12 cellular contexts compared by ENCODE assay signal in the genomic region with DNA sequence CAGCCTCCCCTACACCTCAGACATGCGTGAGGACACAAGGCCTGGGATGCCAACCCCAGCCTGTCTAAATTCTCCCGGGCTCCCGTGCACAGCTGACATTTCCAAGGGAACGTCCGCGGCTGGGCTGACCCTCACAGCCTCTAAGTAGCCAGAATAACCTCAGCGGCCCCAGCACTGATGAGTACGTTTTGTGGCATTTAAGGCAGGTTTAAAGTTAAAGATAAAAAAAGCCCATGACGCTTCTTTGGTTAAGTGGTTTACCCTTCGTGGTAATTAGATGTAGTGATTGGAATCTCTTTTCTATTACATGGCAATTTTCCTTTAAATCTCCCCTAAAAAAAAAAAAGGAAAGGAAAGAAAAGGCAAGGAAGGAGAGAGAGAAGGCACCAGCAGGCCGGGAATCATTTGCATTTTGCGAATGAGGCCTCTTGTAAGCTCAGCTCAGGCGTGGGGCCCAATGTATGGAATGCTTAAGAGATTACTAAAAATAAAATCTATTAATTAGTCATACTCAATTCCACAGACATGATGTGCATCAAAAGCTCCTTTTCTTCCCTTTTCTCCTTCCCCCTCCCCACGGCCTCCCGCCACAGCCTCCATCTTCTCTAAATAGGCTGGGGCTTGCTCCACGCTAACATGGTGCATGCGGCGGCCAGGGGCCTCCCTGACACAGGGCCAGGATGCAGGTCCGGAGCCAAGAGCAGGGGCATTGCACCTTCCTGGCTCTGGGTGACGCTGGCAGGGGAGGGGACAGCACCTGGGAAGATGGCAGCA. TPM values are rescaled to one million over a fixed set of nuclear protein-coding genes. Genes with fewer than 3 reads are reported as not detected.
DNase-seq lines count a peak whose midpoint lies in the region; ATAC-seq and TF ChIP-seq lines count a peak whose summit lies in the region.
"Had no signal": no experiment of that assay in that cellular context is flagged by ENCODE, and none has a peak within 500 bp of the region (broad histone marks: within the 10 kb centered on the region; RNA-seq: fewer than 3 reads in every experiment).

No MANE protein-coding gene starts in this region.

- H3K9ac ChIP-seq in GM23248, result no peak overlapping the region

- no peaks in the 10 kb centered on the region for H3K79me2 ChIP-seq in GM23248 (ENCODE audit: insufficient read depth)

- 75 to 80% methylated on average over 20 of the region's 20 CpGs for WGBS in GM23248 (ENCODE audit: low coverage in 1 of 2, low lambda C conversion rate in 2 of 2, missing lambda C conversion rate in 2 of 2), 2 experiments

- H3K27ac ChIP-seq in GM23248, result no peak overlapping the region

- no peaks in the 10 kb centered on the region for H3K9me2 ChIP-seq in GM23248 (ENCODE audit: insufficient read depth)

- H2AFZ ChIP-seq in GM23248, result no peak overlapping the region

- CTCF ChIA-PET in activated CD4-positive, alpha-beta T cell treated with anti-CD3 and anti-CD28 coated beads, Interleukin-2, amount 10 ng/mL, durations not matched to agents 7 days and 5 days (lab: Charles Lee), result interaction anchor here (0.6 to 1.0 kb wide), 3 partner anchors 10 to 388 kb away, joined by 3 read pairs; no protein-coding TSS in a partner anchor

- DNase-seq in GM23248 (peak; percentile 61), RPMI7951 (ENCODE audit: low read depth) (peak; percentile 87), fibroblast of the aortic adventitia (ENCODE audit: low read depth) (peak; percentile 64), skeletal muscle cell (ENCODE audit: low read depth) (peak; percentile 41), occipital lobe (lab: John Stamatoyannopoulos, UW) (no peak)
- no peak for DNase-seq in activated CD4-positive, alpha-beta T cell treated with anti-CD3 and anti-CD28 coated beads, Interleukin-2, amount 10 ng/mL, durations not matched to agents 7 days and 5 days
- DNase-seq: activated CD8-positive, alpha-beta memory T cell treated with anti-CD3 and anti-CD28 coated beads, Interleukin-2, amount 50 U/mL, for 4 hours; GDM1; SW 1271 had no signal

- peaks cover 11% of the 10 kb centered on the region for H3K4me1 ChIP-seq in GM23248 (ENCODE audit: insufficient read depth)

- in situ Hi-C loops in GM23248 (cut with MboI), result no loop called here

- no peaks in the 10 kb centered on the region for H3F3A ChIP-seq in GM23248 (ENCODE audit: insufficient read depth)

- POLR2A ChIA-PET in activated CD4-positive, alpha-beta T cell treated with anti-CD3 and anti-CD28 coated beads, Interleukin-2, amount 10 ng/mL, durations not matched to agents 7 days and 5 days (lab: Charles Lee), result no interaction called here

- no peak overlapping the region for H3K4me2 ChIP-seq in GM23248 (ENCODE audit: unreplicated experiment)

- no peak overlapping the region for H3K4me3 Mint-ChIP-seq in activated CD4-positive, alpha-beta T cell treated with anti-CD3 and anti-CD28 coated beads, Interleukin-2, amount 10 ng/mL, durations not matched to agents 7 days and 5 days

- no peak overlapping the region for H3K27ac Mint-ChIP-seq in activated CD4-positive, alpha-beta T cell treated with anti-CD3 and anti-CD28 coated beads, Interleukin-2, amount 10 ng/mL, durations not matched to agents 7 days and 5 days

- peaks cover 3% of the 10 kb centered on the region for H3K27me3 Mint-ChIP-seq in activated CD4-positive, alpha-beta T cell treated with anti-CD3 and anti-CD28 coated beads, Interleukin-2, amount 10 ng/mL, durations not matched to agents 7 days and 5 days

- ATAC-seq in HG03520 (IDR thresholded peaks at IDR 0.05; ENCODE audit: unreplicated experiment), result no peak
- no peak for ATAC-seq in HG03025 (IDR thresholded peaks at IDR 0.05; ENCODE audit: low FRiP score, unreplicated experiment)

- H3K27me3 ChIP-seq in GM23248 (replicated peaks; ENCODE audit: insufficient read depth), result no peaks in the 10 kb centered on the region

- no peak overlapping the region for H3K4me3 ChIP-seq in GM23248
- H3K4me3 ChIP-seq in fibroblast of the aortic adventitia (ENCODE audit: low read depth, low read length), result no peak overlapping the region
- no peak overlapping the region for H3K4me3 ChIP-seq in skeletal muscle cell (ENCODE audit: low read depth, low read length)
- H3K4me3 ChIP-seq: prostate gland had no signal

- no peaks in the 10 kb centered on the region for H4K20me1 ChIP-seq in GM23248 (ENCODE audit: insufficient read depth)

- no peaks in the 10 kb centered on the region for H3K36me3 ChIP-seq in GM23248 (ENCODE audit: low read depth)
- H3K36me3 ChIP-seq: prostate gland had no signal

- peaks cover 14% of the 10 kb centered on the region for H3K4me1 Mint-ChIP-seq in activated CD4-positive, alpha-beta T cell treated with anti-CD3 and anti-CD28 coated beads, Interleukin-2, amount 10 ng/mL, durations not matched to agents 7 days and 5 days

- H3K9me3 Mint-ChIP-seq in activated CD4-positive, alpha-beta T cell treated with anti-CD3 and anti-CD28 coated beads, Interleukin-2, amount 10 ng/mL, durations not matched to agents 7 days and 5 days, result no peaks in the 10 kb centered on the region

- no peaks in the 10 kb centered on the region for H3K9me3 ChIP-seq in GM23248 (ENCODE audit: low read depth)
- H3K9me3 ChIP-seq: prostate gland had no signal

- no peak for TF ChIP-seq CTCF in fibroblast of the aortic adventitia (IDR thresholded peaks at IDR 0.05; ENCODE audit: insufficient read depth, low read length)

- H3K36me3 Mint-ChIP-seq in activated CD4-positive, alpha-beta T cell treated with anti-CD3 and anti-CD28 coated beads, Interleukin-2, amount 10 ng/mL, durations not matched to agents 7 days and 5 days (ENCODE audit: low read depth), result no peaks in the 10 kb centered on the region

RNA-seq across cellular contexts. Expression of a gene that starts 44.1 kb away (rescaled TPM):
- 21.0 and 403 TPM in 2 replicates for total RNA-seq in GM23248 (2014; rRNA removed; shearing (Covaris generic))
- polyA plus RNA-seq in GM23248 (2016; fragmentation: Nextera tagmentation; extraction: Ambion mirVana), result 18.6 and 21.2 TPM in 2 replicates
- 36.7 and 43.3 TPM in 2 replicates for total RNA-seq in RPMI7951 (2014; rRNA removed; shearing (Covaris generic))
- total RNA-seq in fibroblast of the aortic adventitia (ENCODE audit: low replicate concordance) (7.6 and 14.5 TPM in 2 replicates), occipital lobe (16.2 TPM)
- total RNA-seq in activated CD4-positive, alpha-beta T cell treated with anti-CD3 and anti-CD28 coated beads, Interleukin-2, amount 10 ng/mL, durations not matched to agents 7 days and 5 days, result 10 to 100 TPM in 1 of 2 experiments, 1 to 10 TPM in 1; 9.2 to 11.6 TPM

Comparison
In these comparisons a context has a peak if more than half of its experiments do, and no peak if none do; other contexts are left out.
1. DNase-seq: peak in GM23248 (single experiment), RPMI7951 (single experiment), fibroblast of the aortic adventitia (single experiment) and skeletal muscle cell (single experiment); none in occipital lobe (single experiment) and activated CD4-positive, alpha-beta T cell treated with anti-CD3 and anti-CD28 coated beads, Interleukin-2, amount 10 ng/mL, durations not matched to agents 7 days and 5 days (single experiment).